In the genomic region with DNA sequence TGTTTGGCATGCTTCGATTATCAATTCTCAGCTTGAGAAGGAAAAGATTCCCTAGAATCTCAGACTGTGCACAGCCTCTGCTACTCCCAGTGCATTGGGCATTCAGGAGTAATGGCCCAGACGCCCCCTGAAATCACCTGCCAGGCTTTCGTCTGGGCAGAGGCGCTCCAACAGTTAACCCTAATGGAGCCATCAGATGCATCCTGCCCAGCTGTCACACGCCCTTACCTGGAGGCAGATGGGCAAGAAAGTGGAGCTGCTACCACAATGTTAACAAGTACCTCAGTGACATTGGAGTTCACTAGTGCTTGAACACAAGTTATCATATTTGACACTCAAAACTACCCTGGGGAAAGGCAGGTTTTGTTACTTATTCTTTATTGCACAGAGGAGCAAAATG, we compare ENCODE assay signal across 8 cellular contexts. TPM values are rescaled to one million over a fixed set of nuclear protein-coding genes. Genes with fewer than 3 reads are reported as not detected.
DNase-seq lines count a peak whose midpoint lies in the region; ATAC-seq, FAIRE-seq and TF ChIP-seq lines count a peak whose summit lies in the region.

No MANE protein-coding gene starts in this region.

- H3K36me3 Mint-ChIP-seq in activated naive CD8-positive, alpha-beta T cell treated with anti-CD3 and anti-CD28 coated beads, Interleukin-2, amount 50 U/mL, for 24 hours (ENCODE audit: low read depth), result no peaks in the 10 kb centered on the region

- peak overlapping the region in 3 of 4 donors; percentile 52 to 89 (median 62) for H3K4me3 ChIP-seq in transverse colon

- H3K9me3 Mint-ChIP-seq in activated naive CD8-positive, alpha-beta T cell treated with anti-CD3 and anti-CD28 coated beads, Interleukin-2, amount 50 U/mL, for 24 hours, result no peaks in the 10 kb centered on the region

- no peaks in the 10 kb centered on the region for H3K27me3 ChIP-seq in transverse colon

- no peak for TF ChIP-seq EP300 in transverse colon (IDR thresholded peaks at IDR 0.05; ENCODE audit: low read depth)

- H3K4me3 Mint-ChIP-seq in activated naive CD8-positive, alpha-beta T cell treated with anti-CD3 and anti-CD28 coated beads, Interleukin-2, amount 50 U/mL, for 24 hours, result peak overlapping the region; percentile 82

- peaks cover 19% of the 10 kb centered on the region for H3K4me1 Mint-ChIP-seq in activated naive CD8-positive, alpha-beta T cell treated with anti-CD3 and anti-CD28 coated beads, Interleukin-2, amount 50 U/mL, for 24 hours

- FAIRE-seq in GM12892 (lab: Jason Lieb, UNC), result no peak

- H3K4me1 ChIP-seq in transverse colon, result peaks cover 0 to 28% (median 13%) of the 10 kb centered on the region in 4 donors

- 20 to 25% methylated on average over 1 to 5 of the region's 5 CpGs for WGBS in transverse colon (ENCODE audit: low coverage in 1 of 2), 2 donors

- peak; percentile 34 for DNase-seq in COLO668 (lab: John Stamatoyannopoulos, UW; ENCODE audit: unreplicated experiment)
- peak; percentile 36 for DNase-seq in HuH-7 (ENCODE audit: low spot score)
- DNase-seq in activated naive CD8-positive, alpha-beta T cell treated with anti-CD3 and anti-CD28 coated beads, Interleukin-2, amount 50 U/mL, for 24 hours, result no peak
- peak; percentile 20 for DNase-seq in kidney tubule cell (ENCODE audit: low spot score)
- no peak for DNase-seq in transverse colon
- DNase-seq in stimulated activated CD4-positive, alpha-beta T cell treated with anti-CD3 and anti-CD28 coated beads, Interleukin-2, amount 100 ng/mL, for 48 hours, result no peak
- no peak for DNase-seq in NK-92 treated with Interleukin-12 subunit alpha and Interleukin-12 subunit beta, amount 100 ng/mL, for 24 hours (lab: John Stamatoyannopoulos, UW)
- no peak for DNase-seq in GM12892 (ENCODE audit: insufficient read length)

- H3K36me3 ChIP-seq in transverse colon, result no peaks in the 10 kb centered on the region

- no peak for TF ChIP-seq POLR2A in transverse colon (IDR thresholded peaks at IDR 0.05)
- TF ChIP-seq POLR2A in GM12892 (IDR thresholded peaks at IDR 0.05; ENCODE audit: low read depth, low read length), result no peak

- H3K9me3 ChIP-seq in transverse colon, result no peaks in the 10 kb centered on the region

- ATAC-seq in activated naive CD8-positive, alpha-beta T cell treated with anti-CD3 and anti-CD28 coated beads, Interleukin-2, amount 50 U/mL, for 24 hours, result no peak

- in situ Hi-C loops in transverse colon (cut with MboI; ENCODE audit: low pct_ligation_motif_present in 1 of 4, low pct_unique_long_range_greater_than_20kb in 1 of 4, low sequenced_read_pairs in 3 of 4), result no loop called here

- TF ChIP-seq CTCF in transverse colon (IDR thresholded peaks at IDR 0.05), result no peak

- no peak overlapping the region for H3K27ac Mint-ChIP-seq in activated naive CD8-positive, alpha-beta T cell treated with anti-CD3 and anti-CD28 coated beads, Interleukin-2, amount 50 U/mL, for 24 hours

- H3K27me3 Mint-ChIP-seq in activated naive CD8-positive, alpha-beta T cell treated with anti-CD3 and anti-CD28 coated beads, Interleukin-2, amount 50 U/mL, for 24 hours, result peaks cover 26% of the 10 kb centered on the region

- H3K27ac ChIP-seq in transverse colon, result peak overlapping the region; percentile 92 to 96 (median 94)

- intact Hi-C loops in transverse colon (cut with DNase I; ENCODE audit: low total_unique reads), result loop anchor here (10.0 kb wide), 1 partner anchor 103 kb away; no protein-coding TSS in a partner anchor

RNA-seq across cellular contexts. Expression of a gene that starts 1.0 kb away (rescaled TPM):
- 100 to 1,000 TPM in 1 of 4 donors, 10 to 100 TPM in 3; 11.7 to 102 (median 58.9) TPM for total RNA-seq in transverse colon
- polyA plus RNA-seq in GM12892 (2012; ENCODE audit: missing spikeins), result 1.0 TPM

Comparison
In these comparisons a context has a peak if more than half of its experiments do, and no peak if none do; other contexts are left out.
1. DNase-seq: peak in COLO668 (single experiment), HuH-7 (single experiment) and kidney tubule cell (single experiment); none in activated naive CD8-positive, alpha-beta T cell treated with anti-CD3 and anti-CD28 coated beads, Interleukin-2, amount 50 U/mL, for 24 hours (single experiment), transverse colon (single experiment), stimulated activated CD4-positive, alpha-beta T cell treated with anti-CD3 and anti-CD28 coated beads, Interleukin-2, amount 100 ng/mL, for 48 hours (0 of 2), NK-92 treated with Interleukin-12 subunit alpha and Interleukin-12 subunit beta, amount 100 ng/mL, for 24 hours (single experiment) and GM12892 (single experiment).